ENCODE assay signal across 14 cellular contexts in the genomic region with DNA sequence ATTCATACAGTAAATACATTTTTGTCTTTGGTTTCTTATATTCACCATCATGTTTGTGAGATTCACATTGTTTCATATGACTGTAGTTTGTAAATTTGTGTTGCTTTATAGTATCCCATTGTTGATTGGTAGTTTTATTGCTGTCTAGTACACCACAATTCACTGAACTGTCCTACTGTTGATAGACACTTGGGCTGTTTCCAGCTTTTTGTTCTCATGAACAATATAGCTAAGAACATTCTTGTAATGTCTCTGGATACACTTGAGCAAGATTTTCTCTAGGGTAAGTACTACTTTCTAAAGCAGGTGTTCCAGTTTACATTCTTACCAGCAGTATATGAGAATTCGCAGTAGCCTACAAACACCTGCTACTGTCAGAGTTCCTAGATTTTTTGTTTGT. TPM values are rescaled to one million over a fixed set of nuclear protein-coding genes. Genes with fewer than 3 reads are reported as not detected.
DNase-seq lines count a peak whose midpoint lies in the region; ATAC-seq and TF ChIP-seq lines count a peak whose summit lies in the region.
"Had no signal": no experiment of that assay in that cellular context is flagged by ENCODE, and none has a peak within 500 bp of the region (broad histone marks: within the 10 kb centered on the region; RNA-seq: fewer than 3 reads in every experiment).

No MANE protein-coding gene starts in this region.

- H3K9me2 ChIP-seq in SK-N-SH, result no peaks in the 10 kb centered on the region

- H3K79me2 ChIP-seq in SK-N-SH (ENCODE audit: insufficient read depth), result peaks cover 32% of the 10 kb centered on the region

- no peak for DNase-seq in activated CD8-positive, alpha-beta memory T cell treated with anti-CD3 and anti-CD28 coated beads, Interleukin-2, amount 10 ng/mL, durations not matched to agents 7 days and 5 days
- DNase-seq in activated CD8-positive, alpha-beta memory T cell treated with anti-CD3 and anti-CD28 coated beads for 24 hours, result no peak
- DNase-seq in T-helper 17 cell (no peak), endodermal cell (no peak), pulmonary artery endothelial cell (ENCODE audit: low read depth, low spot score) (peak; percentile 3), SK-N-SH (no peak), epidermal melanocyte (ENCODE audit: insufficient read length, low spot score) (no peak)
- DNase-seq: esophagus squamous epithelium, NCI-H446 treated with DMSO at 0.1 percent for 48 hours, right cardiac atrium, T-helper 9 cell had no signal

- CTCF ChIA-PET in activated CD8-positive, alpha-beta memory T cell treated with anti-CD3 and anti-CD28 coated beads, Interleukin-2, amount 10 ng/mL, durations not matched to agents 7 days and 5 days (lab: Charles Lee), result interaction anchor here (1.0 kb wide), 1 partner anchor 39 kb away, joined by 3 read pairs; no protein-coding TSS in a partner anchor
- CTCF ChIA-PET in SK-N-SH (lab: Yijun Ruan, JAX), result no interaction called here

- peaks cover 33% of the 10 kb centered on the region for H3K4me1 Mint-ChIP-seq in activated CD8-positive, alpha-beta memory T cell treated with anti-CD3 and anti-CD28 coated beads, Interleukin-2, amount 10 ng/mL, durations not matched to agents 7 days and 5 days
- peaks cover 27% of the 10 kb centered on the region for H3K4me1 Mint-ChIP-seq in T-helper 17 cell
- peaks cover 12% of the 10 kb centered on the region for H3K4me1 Mint-ChIP-seq in endodermal cell

- no peak overlapping the region for H2AFZ ChIP-seq in SK-N-SH (ENCODE audit: low read depth)

- POLR2A ChIA-PET in SK-N-SH (lab: Yijun Ruan, JAX), result no interaction called here

- no peak for TF ChIP-seq RAD21 in SK-N-SH (IDR thresholded peaks at IDR 0.05; ENCODE audit: low read length)

- peaks cover 9% of the 10 kb centered on the region; the same call in 1 of the 2 replicates for H4K20me1 ChIP-seq in SK-N-SH (ENCODE audit: insufficient read depth)

- ATAC-seq in activated CD8-positive, alpha-beta memory T cell treated with anti-CD3 and anti-CD28 coated beads, Interleukin-2, amount 10 ng/mL, durations not matched to agents 7 days and 5 days, result no peak
- ATAC-seq in T-helper 17 cell, result no peak
- ATAC-seq in GM18505 (IDR thresholded peaks at IDR 0.05; ENCODE audit: unreplicated experiment), result no peak
- ATAC-seq: right cardiac atrium had no signal

- no peak for TF ChIP-seq EP300 in SK-N-SH (IDR thresholded peaks at IDR 0.05; ENCODE audit: borderline replicate concordance in 1 of 2, low read depth in 1 of 2, low read length in 1 of 2)

- no peak for TF ChIP-seq POLR2A in GM18505 (IDR thresholded peaks at IDR 0.05; ENCODE audit: borderline replicate concordance, extremely low read depth, insufficient read depth, insufficient read length)

- H3K9ac ChIP-seq in endodermal cell (ENCODE audit: extremely low read depth, low read length, poor library complexity, severe bottlenecking), result no peak overlapping the region
- no peak overlapping the region for H3K9ac ChIP-seq in SK-N-SH

- H3K36me3 Mint-ChIP-seq in activated CD8-positive, alpha-beta memory T cell treated with anti-CD3 and anti-CD28 coated beads, Interleukin-2, amount 10 ng/mL, durations not matched to agents 7 days and 5 days, result peaks cover 20% of the 10 kb centered on the region
- H3K36me3 Mint-ChIP-seq in T-helper 17 cell (ENCODE audit: low read depth), result peaks cover 6% of the 10 kb centered on the region
- peaks cover 23% of the 10 kb centered on the region for H3K36me3 Mint-ChIP-seq in endodermal cell (ENCODE audit: low read depth)

- 93 to 100% methylated on average over 1 of the region's 1 CpG for WGBS in endodermal cell (ENCODE audit: insufficient coverage in 1 of 2, insufficient read length in 1 of 2), 2 experiments
- 94% methylated on average over 1 of the region's 1 CpG for WGBS in SK-N-SH (ENCODE audit: low lambda C conversion rate)

- H3K4me3 ChIP-seq in endodermal cell (ENCODE audit: low read length) (no peak overlapping the region), SK-N-SH (ENCODE audit: low read depth in 2 of 2, low read length in 1 of 2) (no peak overlapping the region)
- H3K4me3 ChIP-seq: breast epithelium, esophagus squamous epithelium had no signal

- H3K27me3 Mint-ChIP-seq in activated CD8-positive, alpha-beta memory T cell treated with anti-CD3 and anti-CD28 coated beads, Interleukin-2, amount 10 ng/mL, durations not matched to agents 7 days and 5 days, result peaks cover 13% of the 10 kb centered on the region
- H3K27me3 Mint-ChIP-seq in T-helper 17 cell (peaks cover 19% of the 10 kb centered on the region), endodermal cell (ENCODE audit: insufficient read depth) (no peaks in the 10 kb centered on the region)

- peaks cover 16% of the 10 kb centered on the region for H3F3A ChIP-seq in SK-N-SH (replicated peaks; ENCODE audit: insufficient read depth)

- H3K4me3 Mint-ChIP-seq in activated CD8-positive, alpha-beta memory T cell treated with anti-CD3 and anti-CD28 coated beads, Interleukin-2, amount 10 ng/mL, durations not matched to agents 7 days and 5 days, result peak overlapping the region; percentile 33
- peak overlapping the region; percentile 7 for H3K4me3 Mint-ChIP-seq in T-helper 17 cell
- peak overlapping the region; percentile 97 for H3K4me3 Mint-ChIP-seq in endodermal cell

- no peak overlapping the region for H3K27ac ChIP-seq in endodermal cell (ENCODE audit: low read depth, low read length)
- H3K27ac ChIP-seq in SK-N-SH (ENCODE audit: low read depth in 2 of 2, low read length in 1 of 2), result no peak overlapping the region
- H3K27ac ChIP-seq: breast epithelium, esophagus squamous epithelium, HL-60 had no signal

- H3K4me1 ChIP-seq in endodermal cell (ENCODE audit: control insufficient read depth, insufficient read depth, low read length) (no peaks in the 10 kb centered on the region), SK-N-SH (ENCODE audit: control insufficient read depth in 1 of 2, insufficient read depth in 2 of 2, low read depth in 1 of 2, low read length in 1 of 2) (peaks cover 0 to 11% of the 10 kb centered on the region in 2 experiments; a peak in 3 of 4 replicates)

- no peak overlapping the region for H3K27ac Mint-ChIP-seq in activated CD8-positive, alpha-beta memory T cell treated with anti-CD3 and anti-CD28 coated beads, Interleukin-2, amount 10 ng/mL, durations not matched to agents 7 days and 5 days
- H3K27ac Mint-ChIP-seq in T-helper 17 cell (no peak overlapping the region), endodermal cell (no peak overlapping the region)

- H3K36me3 ChIP-seq in endodermal cell (ENCODE audit: control insufficient read depth, insufficient read depth, low read length) (peaks cover 13% of the 10 kb centered on the region), SK-N-SH (replicated peaks in 1 of 2; ENCODE audit: control insufficient read depth in 1 of 2, insufficient read depth in 2 of 2, low read length in 1 of 2) (peaks cover 11 to 17% of the 10 kb centered on the region in 2 experiments)
- H3K36me3 ChIP-seq: breast epithelium had no signal

- no peak overlapping the region for H3K4me2 ChIP-seq in SK-N-SH

- no peaks in the 10 kb centered on the region for H3K9me3 Mint-ChIP-seq in activated CD8-positive, alpha-beta memory T cell treated with anti-CD3 and anti-CD28 coated beads, Interleukin-2, amount 10 ng/mL, durations not matched to agents 7 days and 5 days (ENCODE audit: low read depth)
- H3K9me3 Mint-ChIP-seq in endodermal cell, result peaks cover 14% of the 10 kb centered on the region

- H3K27me3 ChIP-seq in endodermal cell (ENCODE audit: control insufficient read depth, insufficient read depth, low read length, poor library complexity, severe bottlenecking), result no peaks in the 10 kb centered on the region
- no peaks in the 10 kb centered on the region for H3K27me3 ChIP-seq in SK-N-SH (ENCODE audit: insufficient read depth)
- H3K27me3 ChIP-seq: breast epithelium, esophagus squamous epithelium had no signal

- TF ChIP-seq CTCF in endodermal cell (conservative IDR thresholded peaks at IDR 0.05) (no peak), SK-N-SH (IDR thresholded peaks at IDR 0.05) (no peak)

- H3K9me3 ChIP-seq in T-helper 17 cell (ENCODE audit: control insufficient read depth, low read length, poor library complexity, severe bottlenecking) (no peaks in the 10 kb centered on the region), endodermal cell (ENCODE audit: control insufficient read depth, low read length) (no peaks in the 10 kb centered on the region), SK-N-SH (no peaks in the 10 kb centered on the region)
- H3K9me3 ChIP-seq: breast epithelium, esophagus squamous epithelium had no signal

RNA-seq across cellular contexts. Expression of a gene that starts 1.4 kb away (rescaled TPM):
- total RNA-seq in activated CD8-positive, alpha-beta memory T cell treated with anti-CD3 and anti-CD28 coated beads, Interleukin-2, amount 10 ng/mL, durations not matched to agents 7 days and 5 days, result 100 to 1,000 TPM; 187 to 208 TPM
- 100 to 1,000 TPM; 194 to 201 TPM for total RNA-seq in T-helper 17 cell
- 100 to 1,000 TPM; 248 to 294 TPM for total RNA-seq in endodermal cell
- 178 TPM for polyA plus RNA-seq in endodermal cell (2013, experiment 1 of 2)
- polyA plus RNA-seq in endodermal cell (2013, experiment 2 of 2), result 166 TPM
- 37.1 and 45.0 TPM in 2 replicates for total RNA-seq in pulmonary artery endothelial cell
- polyA plus RNA-seq in SK-N-SH (2012; rRNA removed), result 36.6 and 36.8 TPM in 2 replicates
- polyA plus RNA-seq in SK-N-SH (2012; cell fraction: cytosol; rRNA removed), result 45.4 and 74.2 TPM in 2 replicates
- polyA plus RNA-seq in SK-N-SH (2012; cell fraction: nucleus; rRNA removed), result 12.0 and 20.4 TPM in 2 replicates

RNA-seq across cellular contexts. Expression of a gene that starts 37.8 kb away (rescaled TPM):
- 10 to 100 TPM; 36.6 to 39.6 TPM for total RNA-seq in activated CD8-positive, alpha-beta memory T cell treated with anti-CD3 and anti-CD28 coated beads, Interleukin-2, amount 10 ng/mL, durations not matched to agents 7 days and 5 days
- 1 to 10 TPM; 1.9 to 2.7 TPM for total RNA-seq in T-helper 17 cell
- total RNA-seq in endodermal cell, result 10 to 100 TPM; 24.1 to 35.3 TPM
- 32.6 TPM for polyA plus RNA-seq in endodermal cell (2013, experiment 1 of 2)
- 32.8 TPM for polyA plus RNA-seq in endodermal cell (2013, experiment 2 of 2)
- 4.9 and 10.7 TPM in 2 replicates for total RNA-seq in pulmonary artery endothelial cell
- 5.9 and 6.4 TPM in 2 replicates for polyA plus RNA-seq in SK-N-SH (2012; rRNA removed)
- polyA plus RNA-seq in SK-N-SH (2012; cell fraction: cytosol; rRNA removed), result 8.3 and 9.0 TPM in 2 replicates
- polyA plus RNA-seq in SK-N-SH (2012; cell fraction: nucleus; rRNA removed), result 2.5 and 4.2 TPM in 2 replicates

RNA-seq across cellular contexts. Expression of a gene that starts 37.9 kb away (rescaled TPM):
- 10 to 100 TPM; 22.5 to 23.5 TPM for total RNA-seq in activated CD8-positive, alpha-beta memory T cell treated with anti-CD3 and anti-CD28 coated beads, Interleukin-2, amount 10 ng/mL, durations not matched to agents 7 days and 5 days
- 1 to 10 TPM; 7.8 to 9.3 TPM for total RNA-seq in T-helper 17 cell
- 10 to 100 TPM; 22.2 to 22.9 TPM for total RNA-seq in endodermal cell
- polyA plus RNA-seq in endodermal cell (2013, experiment 1 of 2), result 23.6 TPM
- 21.6 TPM for polyA plus RNA-seq in endodermal cell (2013, experiment 2 of 2)
- total RNA-seq in pulmonary artery endothelial cell, result 23.5 and 31.0 TPM in 2 replicates
- 16.4 and 19.9 TPM in 2 replicates for polyA plus RNA-seq in SK-N-SH (2012; rRNA removed)
- 16.3 and 16.5 TPM in 2 replicates for polyA plus RNA-seq in SK-N-SH (2012; cell fraction: cytosol; rRNA removed)
- 7.4 and 8.2 TPM in 2 replicates for polyA plus RNA-seq in SK-N-SH (2012; cell fraction: nucleus; rRNA removed)

Comparison
In these comparisons a context has a peak if more than half of its experiments do, and no peak if none do; other contexts are left out.
1. H3K4me3 Mint-ChIP-seq: peak in every context shown above with its lines; median percentile 97 in endodermal cell; 33 in activated CD8-positive, alpha-beta memory T cell treated with anti-CD3 and anti-CD28 coated beads, Interleukin-2, amount 10 ng/mL, durations not matched to agents 7 days and 5 days; 7 in T-helper 17 cell.